Comparison of ENCODE assay signal across 8 cellular contexts in the genomic region with DNA sequence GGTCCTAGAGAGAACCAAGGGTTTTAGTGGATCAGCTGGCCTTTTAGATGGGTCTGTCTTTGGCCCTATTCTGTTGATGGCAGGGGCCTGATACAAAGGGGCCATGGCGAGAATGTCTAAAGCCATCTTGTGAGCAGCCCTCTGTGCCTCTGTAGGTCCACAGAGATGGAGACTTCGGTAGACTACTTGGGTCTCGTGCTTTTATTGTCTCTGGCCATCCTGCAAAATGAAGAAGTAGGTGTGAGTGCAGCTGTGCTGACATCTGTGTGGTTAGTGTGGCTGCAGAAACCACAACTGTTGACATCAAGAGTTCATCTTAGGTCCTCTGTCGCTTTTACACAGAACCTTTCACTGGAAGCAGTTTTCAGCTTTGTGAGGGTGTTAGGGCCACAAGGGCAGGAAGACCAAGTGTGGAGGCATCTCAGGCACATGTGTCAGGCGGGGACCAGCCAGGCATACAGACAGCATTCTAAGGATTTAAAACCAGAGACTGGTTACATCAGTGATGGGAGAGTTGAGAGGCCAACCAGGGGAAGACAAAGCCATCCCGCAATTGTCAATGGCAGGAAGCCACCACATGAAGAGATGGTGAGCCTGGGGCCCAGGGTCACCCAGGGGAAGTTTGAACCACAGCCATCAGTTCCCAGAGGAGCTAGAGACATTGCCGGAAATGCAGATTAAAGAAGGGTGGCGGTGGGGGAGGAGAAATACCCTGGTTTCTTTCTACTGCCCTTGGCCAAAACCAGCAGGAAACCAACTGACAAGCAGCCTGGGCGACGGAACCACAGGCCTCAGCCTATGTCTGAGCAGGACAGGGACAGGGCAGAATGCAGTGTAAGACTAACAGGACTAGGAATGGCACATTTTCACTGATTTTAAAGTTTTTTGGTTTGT. TPM values are rescaled to one million over a fixed set of nuclear protein-coding genes. Genes with fewer than 3 reads are reported as not detected.
A peak's percentile ranks its signal among the peaks of the same experiment; 100 is the strongest.
DNase-seq lines count a peak whose midpoint lies in the region; ATAC-seq and TF ChIP-seq lines count a peak whose summit lies in the region.

No MANE protein-coding gene starts in this region.

- no peaks in the 10 kb centered on the region for H3K36me3 ChIP-seq in mucosa of rectum (ENCODE audit: control insufficient read depth in 2 of 2, insufficient read depth in 2 of 2, low read length in 2 of 2)

- H3K4me1 ChIP-seq in mucosa of rectum (ENCODE audit: control insufficient read depth in 2 of 2, insufficient read depth in 2 of 2, low read length in 2 of 2), result peaks cover 8 to 18% of the 10 kb centered on the region in 2 donors

- H3K4me3 ChIP-seq in mucosa of rectum (ENCODE audit: low read length in 2 of 2), result peak overlapping the region in 1 of 2 donors; percentile 37

- H3K27me3 ChIP-seq in mucosa of rectum (ENCODE audit: control insufficient read depth in 2 of 2, insufficient read depth in 2 of 2, low read length in 2 of 2), result no peaks in the 10 kb centered on the region

- peaks cover 0 to 10% of the 10 kb centered on the region in 2 donors for H3K9me3 Mint-ChIP-seq in activated naive CD4-positive, alpha-beta T cell treated with anti-CD3 and anti-CD28 coated beads, Interleukin-2, amount 50 U/mL, for 72 hours

- peak; percentile 60 to 89 for DNase-seq in activated naive CD4-positive, alpha-beta T cell treated with anti-CD3 and anti-CD28 coated beads, Interleukin-2, amount 50 U/mL, for 72 hours (ENCODE audit: low spot score in 2 of 2)
- DNase-seq in DMS153 treated with DMSO at 0.1 percent for 48 hours (lab: John Stamatoyannopoulos, UW; ENCODE audit: unreplicated experiment) (no peak), putamen (ENCODE audit: low spot score) (no peak), NCI-H2029 treated with DMSO at 0.1 percent for 48 hours (lab: John Stamatoyannopoulos, UW) (no peak)

- peak overlapping the region; percentile 91 to 96 for H3K27ac Mint-ChIP-seq in activated naive CD4-positive, alpha-beta T cell treated with anti-CD3 and anti-CD28 coated beads, Interleukin-2, amount 50 U/mL, for 72 hours

- no peaks in the 10 kb centered on the region for H3K9me3 ChIP-seq in mucosa of rectum (ENCODE audit: control insufficient read depth in 2 of 2, low read length in 2 of 2)

- peak overlapping the region; percentile 61 to 72 for H3K27ac ChIP-seq in mucosa of rectum (ENCODE audit: low read depth in 2 of 2, low read length in 2 of 2)

- TF ChIP-seq POLR2A in Raji (IDR thresholded peaks at IDR 0.05; ENCODE audit: insufficient read depth, low read depth, low read length), result peak; percentile 78

- H3K36me3 Mint-ChIP-seq in activated naive CD4-positive, alpha-beta T cell treated with anti-CD3 and anti-CD28 coated beads, Interleukin-2, amount 50 U/mL, for 72 hours, result peaks cover 4 to 21% of the 10 kb centered on the region in 2 donors

- H3K9ac ChIP-seq in mucosa of rectum (ENCODE audit: low read depth in 1 of 2, low read length in 2 of 2), result no peak overlapping the region

- peak; percentile 79 for ATAC-seq in GM18909 (IDR thresholded peaks at IDR 0.05; ENCODE audit: poor library complexity, unreplicated experiment)
- peak; percentile 81 for ATAC-seq in HG02938 (IDR thresholded peaks at IDR 0.05; ENCODE audit: unreplicated experiment)
- ATAC-seq in activated naive CD4-positive, alpha-beta T cell treated with anti-CD3 and anti-CD28 coated beads, Interleukin-2, amount 50 U/mL, for 72 hours, result peak; percentile 87 to 90

RNA-seq across cellular contexts. Expression of a gene that starts 13.0 kb away (rescaled TPM):
- total RNA-seq in activated naive CD4-positive, alpha-beta T cell treated with anti-CD3 and anti-CD28 coated beads, Interleukin-2, amount 50 U/mL, for 72 hours, result 100 to 1,000 TPM in 1 of 2 donors, 10 to 100 TPM in 1; 54.7 to 111 TPM

RNA-seq across cellular contexts. Expression of a gene that starts 22.8 kb away (rescaled TPM):
- total RNA-seq in activated naive CD4-positive, alpha-beta T cell treated with anti-CD3 and anti-CD28 coated beads, Interleukin-2, amount 50 U/mL, for 72 hours, result 10 to 100 TPM; 15.8 to 26.3 TPM

RNA-seq across cellular contexts. Expression of a gene that starts 23.0 kb away (rescaled TPM):
- total RNA-seq in activated naive CD4-positive, alpha-beta T cell treated with anti-CD3 and anti-CD28 coated beads, Interleukin-2, amount 50 U/mL, for 72 hours, result 10 to 100 TPM; 77.3 to 96.2 TPM

RNA-seq across cellular contexts. Expression of a gene that starts 58.8 kb away (rescaled TPM):
- total RNA-seq in activated naive CD4-positive, alpha-beta T cell treated with anti-CD3 and anti-CD28 coated beads, Interleukin-2, amount 50 U/mL, for 72 hours, result under 1 TPM; 0.45 to 0.98 TPM

Comparison
In these comparisons a context has a peak if more than half of its experiments do, and no peak if none do; other contexts are left out.
1. DNase-seq: peak in activated naive CD4-positive, alpha-beta T cell treated with anti-CD3 and anti-CD28 coated beads, Interleukin-2, amount 50 U/mL, for 72 hours (2 of 2); none in DMS153 treated with DMSO at 0.1 percent for 48 hours (single experiment), putamen (single experiment) and NCI-H2029 treated with DMSO at 0.1 percent for 48 hours (single experiment).
2. Peak in every context shown above with its lines, with median percentiles within 50 percentile points of each other: ATAC-seq.